ENCODE assay signal across 8 cellular contexts in the genomic region with DNA sequence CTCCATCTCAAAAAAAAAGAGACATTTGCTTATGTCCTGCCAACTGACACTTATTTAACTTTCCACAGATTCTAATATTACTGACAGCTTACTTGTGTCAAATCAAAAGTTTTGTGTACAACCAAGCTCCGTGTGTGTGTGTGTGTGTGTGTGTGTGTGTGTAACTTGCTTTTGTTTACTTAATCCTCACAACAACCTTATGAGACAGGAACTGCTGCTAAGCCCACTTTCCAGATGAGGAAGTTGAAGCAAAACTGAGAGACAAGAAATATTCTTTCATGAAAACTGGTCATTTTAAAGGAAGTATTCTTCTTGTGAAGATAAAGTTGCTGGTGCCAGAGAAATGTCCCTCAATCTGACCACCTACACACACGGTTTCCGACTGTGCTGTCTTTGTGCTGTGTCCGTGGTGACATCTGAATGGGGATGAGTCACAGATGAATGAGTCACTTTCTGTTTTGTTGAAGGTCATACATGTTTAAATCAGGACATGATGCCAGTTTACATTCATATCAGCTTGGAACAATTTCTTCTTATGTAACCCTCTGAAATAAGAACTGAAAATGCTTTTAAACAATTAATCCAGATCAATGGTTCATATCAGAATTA.
DNase-seq lines count a peak whose midpoint lies in the region; ATAC-seq and TF ChIP-seq lines count a peak whose summit lies in the region.

No MANE protein-coding gene starts in this region.

- peak; percentile 87 for ATAC-seq in GM18867 (IDR thresholded peaks at IDR 0.05; ENCODE audit: unreplicated experiment)
- peak; percentile 95 for ATAC-seq in HG03442 (IDR thresholded peaks at IDR 0.05; ENCODE audit: unreplicated experiment)
- ATAC-seq in GM19395 (IDR thresholded peaks at IDR 0.05; ENCODE audit: unreplicated experiment) = no peak

- peaks cover 60% of the 10 kb centered on the region for H3K27me3 ChIP-seq in endodermal cell (ENCODE audit: control insufficient read depth, insufficient read depth, low read length, poor library complexity, severe bottlenecking)
- no peaks in the 10 kb centered on the region for H3K27me3 ChIP-seq in H7 (ENCODE audit: control insufficient read depth, insufficient read depth, low read length)

- no peak overlapping the region for H3K4me3 Mint-ChIP-seq in activated T-helper 1 cell treated with anti-CD3 and anti-CD28 coated beads, Interleukin-12 subunit alpha, Interleukin-12 subunit beta, Interleukin-2, Interleukin-4 antibody, amounts not matched to agents 30 ng/mL and 10 ng/mL and 1 ng/mL, durations not matched to agents 14 hours and 24 hours and 36 hours
- H3K4me3 Mint-ChIP-seq in neural crest cell (peak overlapping the region; percentile 1), endodermal cell (no peak overlapping the region)

- H3K4me1 Mint-ChIP-seq in activated T-helper 1 cell treated with anti-CD3 and anti-CD28 coated beads, Interleukin-12 subunit alpha, Interleukin-12 subunit beta, Interleukin-2, Interleukin-4 antibody, amounts not matched to agents 30 ng/mL and 10 ng/mL and 1 ng/mL, durations not matched to agents 14 hours and 24 hours and 36 hours (ENCODE audit: low read depth) = peaks cover 8% of the 10 kb centered on the region
- H3K4me1 Mint-ChIP-seq in neural crest cell = peaks cover 7% of the 10 kb centered on the region
- H3K4me1 Mint-ChIP-seq in endodermal cell = peaks cover 5% of the 10 kb centered on the region

- H3K9me3 ChIP-seq in endodermal cell (ENCODE audit: control insufficient read depth, low read length) = peaks cover 15% of the 10 kb centered on the region

- no peaks in the 10 kb centered on the region for H3K36me3 Mint-ChIP-seq in activated T-helper 1 cell treated with anti-CD3 and anti-CD28 coated beads, Interleukin-12 subunit alpha, Interleukin-12 subunit beta, Interleukin-2, Interleukin-4 antibody, amounts not matched to agents 30 ng/mL and 10 ng/mL and 1 ng/mL, durations not matched to agents 14 hours and 24 hours and 36 hours (ENCODE audit: low read depth)
- no peaks in the 10 kb centered on the region for H3K36me3 Mint-ChIP-seq in neural crest cell (ENCODE audit: low read depth)
- no peaks in the 10 kb centered on the region for H3K36me3 Mint-ChIP-seq in endodermal cell (ENCODE audit: low read depth)

- 64 to 78% methylated on average over 3 of the region's 4 CpGs for WGBS in endodermal cell (ENCODE audit: insufficient coverage in 1 of 2, insufficient read length in 1 of 2), 2 experiments

- H3K4me1 ChIP-seq in endodermal cell (ENCODE audit: control insufficient read depth, insufficient read depth, low read length) = no peaks in the 10 kb centered on the region

- TF ChIP-seq CTCF in neural crest cell (conservative IDR thresholded peaks at IDR 0.05) (no peak), endodermal cell (conservative IDR thresholded peaks at IDR 0.05) (no peak)

- H3K27ac ChIP-seq in endodermal cell (ENCODE audit: low read depth, low read length) = no peak overlapping the region

- H3K9me3 Mint-ChIP-seq in activated T-helper 1 cell treated with anti-CD3 and anti-CD28 coated beads, Interleukin-12 subunit alpha, Interleukin-12 subunit beta, Interleukin-2, Interleukin-4 antibody, amounts not matched to agents 30 ng/mL and 10 ng/mL and 1 ng/mL, durations not matched to agents 14 hours and 24 hours and 36 hours = no peaks in the 10 kb centered on the region
- H3K9me3 Mint-ChIP-seq in neural crest cell (peaks cover 3% of the 10 kb centered on the region), endodermal cell (peaks cover 17% of the 10 kb centered on the region)

- H3K27ac Mint-ChIP-seq in activated T-helper 1 cell treated with anti-CD3 and anti-CD28 coated beads, Interleukin-12 subunit alpha, Interleukin-12 subunit beta, Interleukin-2, Interleukin-4 antibody, amounts not matched to agents 30 ng/mL and 10 ng/mL and 1 ng/mL, durations not matched to agents 14 hours and 24 hours and 36 hours = peak overlapping the region; percentile 48
- H3K27ac Mint-ChIP-seq in neural crest cell (ENCODE audit: unreplicated experiment) (peak overlapping the region; percentile 39), endodermal cell (no peak overlapping the region)

- no peak for DNase-seq in activated T-helper 1 cell treated with anti-CD3 and anti-CD28 coated beads, Interleukin-12 subunit alpha, Interleukin-12 subunit beta, Interleukin-2, Interleukin-4 antibody, amounts not matched to agents 30 ng/mL and 10 ng/mL and 1 ng/mL, durations not matched to agents 14 hours and 24 hours and 36 hours (ENCODE audit: low spot score)
- DNase-seq in neural crest cell (ENCODE audit: low read depth, low spot score) (no peak), endodermal cell (no peak), H7 (no peak)
- no peak for DNase-seq in activated T-cell treated with anti-CD3 and anti-CD28 coated beads, Interleukin-2, amount 50 U/mL, for 1 hour

- intact Hi-C loops in activated T-helper 1 cell treated with anti-CD3 and anti-CD28 coated beads, Interleukin-12 subunit alpha, Interleukin-12 subunit beta, Interleukin-2, Interleukin-4 antibody, amounts not matched to agents 30 ng/mL and 10 ng/mL and 1 ng/mL, durations not matched to agents 14 hours and 24 hours and 36 hours (cut with micrococcal nuclease) = no loop called here

- H3K4me3 ChIP-seq in endodermal cell (ENCODE audit: low read length) = no peak overlapping the region
- H3K4me3 ChIP-seq in H7 (ENCODE audit: insufficient read depth, low read depth, low read length) = no peak overlapping the region

- H3K27me3 Mint-ChIP-seq in activated T-helper 1 cell treated with anti-CD3 and anti-CD28 coated beads, Interleukin-12 subunit alpha, Interleukin-12 subunit beta, Interleukin-2, Interleukin-4 antibody, amounts not matched to agents 30 ng/mL and 10 ng/mL and 1 ng/mL, durations not matched to agents 14 hours and 24 hours and 36 hours (ENCODE audit: insufficient read depth) = peaks cover 11% of the 10 kb centered on the region
- H3K27me3 Mint-ChIP-seq in neural crest cell (ENCODE audit: low read depth) (no peaks in the 10 kb centered on the region), endodermal cell (ENCODE audit: insufficient read depth) (peaks cover 85% of the 10 kb centered on the region)

- H3K36me3 ChIP-seq in endodermal cell (ENCODE audit: control insufficient read depth, insufficient read depth, low read length) = no peaks in the 10 kb centered on the region
- no peaks in the 10 kb centered on the region for H3K36me3 ChIP-seq in H7 (replicated peaks; ENCODE audit: control insufficient read depth, insufficient read depth, low read length)

- H3K9ac ChIP-seq in endodermal cell (ENCODE audit: extremely low read depth, low read length, poor library complexity, severe bottlenecking) = no peak overlapping the region
